1 cellular context compared by ENCODE assay signal in genomic region chr1:30249446-30250337, GRCh38.
TF ChIP-seq lines count a peak whose summit lies in the region.

No MANE protein-coding gene starts in this region.

TF ChIP-seq in K562, 482 proteins besides CTCF, POLR2A, EP300 and RAD21 (continued from another document):
- no peak for TF ChIP-seq TOE1 (IDR thresholded peaks at IDR 0.05; ENCODE audit: borderline replicate concordance)
- TF ChIP-seq TOE1 (CRISPR knock-in tag; IDR thresholded peaks at IDR 0.05; ENCODE audit: borderline replicate concordance, low read depth) = no peak
- TF ChIP-seq CBFA2T2 (conservative IDR thresholded peaks at IDR 0.05) = no peak
